1 cellular context compared by ENCODE assay signal in the genomic region with DNA sequence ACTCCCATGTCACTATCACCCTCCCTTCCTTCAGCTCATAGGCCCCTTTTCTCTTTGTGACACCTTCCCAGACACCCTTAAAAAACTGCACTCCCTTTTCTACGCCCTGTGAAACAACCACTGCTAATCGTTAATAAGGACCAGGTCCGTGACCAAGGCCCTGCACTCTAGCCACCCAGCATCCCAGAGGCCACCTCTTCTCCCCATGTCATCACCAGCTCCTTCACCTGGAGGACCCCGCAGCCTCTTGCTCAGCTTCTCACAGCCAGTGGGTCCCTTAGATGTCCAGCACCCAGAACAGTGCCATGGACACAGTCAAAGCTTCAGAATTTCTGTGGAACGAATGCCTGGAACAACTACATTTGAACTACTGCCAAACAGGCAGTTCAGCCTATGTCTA.
TF ChIP-seq lines count a peak whose summit lies in the region.

No MANE protein-coding gene starts in this region.

TF ChIP-seq in WTC11, 78 proteins besides CTCF, POLR2A, EP300 and RAD21 (continued from another document):
- TF ChIP-seq, protein P1, sequence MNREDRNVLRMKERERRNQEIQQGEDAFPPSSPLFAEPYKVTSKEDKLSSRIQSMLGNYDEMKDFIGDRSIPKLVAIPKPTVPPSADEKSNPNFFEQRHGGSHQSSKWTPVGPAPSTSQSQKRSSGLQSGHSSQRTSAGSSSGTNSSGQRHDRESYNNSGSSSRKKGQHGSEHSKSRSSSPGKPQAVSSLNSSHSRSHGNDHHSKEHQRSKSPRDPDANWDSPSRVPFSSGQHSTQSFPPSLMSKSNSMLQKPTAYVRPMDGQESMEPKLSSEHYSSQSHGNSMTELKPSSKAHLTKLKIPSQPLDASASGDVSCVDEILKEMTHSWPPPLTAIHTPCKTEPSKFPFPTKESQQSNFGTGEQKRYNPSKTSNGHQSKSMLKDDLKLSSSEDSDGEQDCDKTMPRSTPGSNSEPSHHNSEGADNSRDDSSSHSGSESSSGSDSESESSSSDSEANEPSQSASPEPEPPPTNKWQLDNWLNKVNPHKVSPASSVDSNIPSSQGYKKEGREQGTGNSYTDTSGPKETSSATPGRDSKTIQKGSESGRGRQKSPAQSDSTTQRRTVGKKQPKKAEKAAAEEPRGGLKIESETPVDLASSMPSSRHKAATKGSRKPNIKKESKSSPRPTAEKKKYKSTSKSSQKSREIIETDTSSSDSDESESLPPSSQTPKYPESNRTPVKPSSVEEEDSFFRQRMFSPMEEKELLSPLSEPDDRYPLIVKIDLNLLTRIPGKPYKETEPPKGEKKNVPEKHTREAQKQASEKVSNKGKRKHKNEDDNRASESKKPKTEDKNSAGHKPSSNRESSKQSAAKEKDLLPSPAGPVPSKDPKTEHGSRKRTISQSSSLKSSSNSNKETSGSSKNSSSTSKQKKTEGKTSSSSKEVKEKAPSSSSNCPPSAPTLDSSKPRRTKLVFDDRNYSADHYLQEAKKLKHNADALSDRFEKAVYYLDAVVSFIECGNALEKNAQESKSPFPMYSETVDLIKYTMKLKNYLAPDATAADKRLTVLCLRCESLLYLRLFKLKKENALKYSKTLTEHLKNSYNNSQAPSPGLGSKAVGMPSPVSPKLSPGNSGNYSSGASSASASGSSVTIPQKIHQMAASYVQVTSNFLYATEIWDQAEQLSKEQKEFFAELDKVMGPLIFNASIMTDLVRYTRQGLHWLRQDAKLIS (CRISPR knock-in tag; IDR thresholded peaks at IDR 0.05; ENCODE audit: borderline replicate concordance) = no peak
- TF ChIP-seq NR1H2 (CRISPR knock-in tag; IDR thresholded peaks at IDR 0.05) (no peak), NFE2L1 (CRISPR knock-in tag; IDR thresholded peaks at IDR 0.05) (no peak), TP53 (CRISPR knock-in tag; IDR thresholded peaks at IDR 0.05) (no peak), RORB (CRISPR knock-in tag; IDR thresholded peaks at IDR 0.05) (no peak), SMAD3 (CRISPR knock-in tag; IDR thresholded peaks at IDR 0.05; ENCODE audit: borderline replicate concordance) (no peak), ZNF396 (CRISPR knock-in tag; IDR thresholded peaks at IDR 0.05; ENCODE audit: borderline replicate concordance) (no peak)
- TF ChIP-seq, protein P2, sequence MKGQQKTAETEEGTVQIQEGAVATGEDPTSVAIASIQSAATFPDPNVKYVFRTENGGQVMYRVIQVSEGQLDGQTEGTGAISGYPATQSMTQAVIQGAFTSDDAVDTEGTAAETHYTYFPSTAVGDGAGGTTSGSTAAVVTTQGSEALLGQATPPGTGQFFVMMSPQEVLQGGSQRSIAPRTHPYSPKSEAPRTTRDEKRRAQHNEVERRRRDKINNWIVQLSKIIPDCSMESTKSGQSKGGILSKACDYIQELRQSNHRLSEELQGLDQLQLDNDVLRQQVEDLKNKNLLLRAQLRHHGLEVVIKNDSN (CRISPR knock-in tag; IDR thresholded peaks at IDR 0.05) = no peak
- TF ChIP-seq, protein P3, sequence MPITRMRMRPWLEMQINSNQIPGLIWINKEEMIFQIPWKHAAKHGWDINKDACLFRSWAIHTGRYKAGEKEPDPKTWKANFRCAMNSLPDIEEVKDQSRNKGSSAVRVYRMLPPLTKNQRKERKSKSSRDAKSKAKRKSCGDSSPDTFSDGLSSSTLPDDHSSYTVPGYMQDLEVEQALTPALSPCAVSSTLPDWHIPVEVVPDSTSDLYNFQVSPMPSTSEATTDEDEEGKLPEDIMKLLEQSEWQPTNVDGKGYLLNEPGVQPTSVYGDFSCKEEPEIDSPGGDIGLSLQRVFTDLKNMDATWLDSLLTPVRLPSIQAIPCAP (CRISPR knock-in tag; IDR thresholded peaks at IDR 0.05) = no peak
